In the genomic region with DNA sequence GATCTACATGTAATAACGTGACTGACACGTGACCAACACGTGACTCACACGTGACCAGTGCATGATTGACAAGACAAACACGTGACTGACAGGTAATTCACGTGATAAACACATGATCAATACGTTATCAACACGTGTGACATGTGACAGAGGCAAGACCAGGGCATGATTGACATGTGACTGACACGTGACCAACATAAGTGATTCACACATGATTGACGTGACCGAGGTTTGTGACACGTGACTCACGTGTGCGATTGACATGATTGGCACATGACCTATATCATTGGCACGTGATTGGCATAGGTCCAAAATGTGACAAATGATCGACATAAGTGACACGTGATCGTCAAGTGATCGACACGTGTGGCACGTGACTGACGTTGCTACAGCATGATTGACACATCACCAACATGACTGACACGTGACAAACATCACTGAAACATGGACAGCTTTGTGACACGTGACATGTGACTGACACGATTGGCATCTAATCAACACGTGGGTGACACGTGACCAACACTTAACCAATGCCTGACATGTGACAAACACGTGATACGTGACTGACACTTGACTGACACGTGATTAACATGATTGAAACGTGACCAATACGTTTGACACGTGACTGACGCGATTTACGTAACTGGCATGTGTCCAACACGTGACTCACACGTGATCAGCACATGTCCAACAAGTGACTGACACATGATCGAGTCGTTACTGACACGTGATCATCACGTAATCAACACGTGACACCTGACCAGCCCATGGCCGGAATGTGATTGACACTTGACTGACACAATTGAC, we compare ENCODE assay signal across 22 cellular contexts.
"Had no signal": no experiment of that assay in that cellular context is flagged by ENCODE, and none has a peak within 500 bp of the region (broad histone marks: within the 10 kb centered on the region; RNA-seq: fewer than 3 reads in every experiment).

No MANE protein-coding gene starts in this region.

- H3K27ac Mint-ChIP-seq: activated CD8-positive, alpha-beta T cell treated with anti-CD3 and anti-CD28 coated beads, Interleukin-2, amount 10 ng/mL, durations not matched to agents 7 days and 5 days; activated naive CD4-positive, alpha-beta T cell treated with anti-CD3 and anti-CD28 coated beads for 36 hours; activated T-helper 1 cell treated with anti-CD3 and anti-CD28 coated beads, Interleukin-12 subunit alpha, Interleukin-12 subunit beta, Interleukin-2, Interleukin-4 antibody, amounts not matched to agents 30 ng/mL and 10 ng/mL and 1 ng/mL, durations not matched to agents 14 hours and 24 hours and 36 hours; brain; stimulated activated naive CD8-positive, alpha-beta T cell treated with anti-CD3 and anti-CD28 coated beads, Interleukin-15, amount 100 ng/mL, for 72 hours had no signal

- H3K27me3 ChIP-seq: left lung, pancreas, uterus had no signal

- ATAC-seq: activated CD8-positive, alpha-beta T cell treated with anti-CD3 and anti-CD28 coated beads, Interleukin-2, amount 10 ng/mL, durations not matched to agents 7 days and 5 days; esophagus mucosa; left lung; stimulated activated naive CD8-positive, alpha-beta T cell treated with anti-CD3 and anti-CD28 coated beads, Interleukin-15, amount 100 ng/mL, for 72 hours had no signal

- H3K27ac ChIP-seq: left lung, pancreas, thoracic aorta, uterus, WERI-Rb-1 had no signal

- H3K4me1 Mint-ChIP-seq: brain; stimulated activated naive CD8-positive, alpha-beta T cell treated with anti-CD3 and anti-CD28 coated beads, Interleukin-15, amount 100 ng/mL, for 72 hours had no signal

- H3K36me3 ChIP-seq: left lung, pancreas, thoracic aorta, uterus, WERI-Rb-1 had no signal

- H3K4me3 ChIP-seq: left lung, pancreas, thoracic aorta, uterus had no signal

- H3K27me3 Mint-ChIP-seq: brain; stimulated activated naive CD8-positive, alpha-beta T cell treated with anti-CD3 and anti-CD28 coated beads, Interleukin-15, amount 100 ng/mL, for 72 hours had no signal

- H3K4me3 Mint-ChIP-seq: activated CD8-positive, alpha-beta T cell treated with anti-CD3 and anti-CD28 coated beads, Interleukin-2, amount 10 ng/mL, durations not matched to agents 7 days and 5 days; activated naive CD4-positive, alpha-beta T cell treated with anti-CD3 and anti-CD28 coated beads for 36 hours; activated T-helper 1 cell treated with anti-CD3 and anti-CD28 coated beads, Interleukin-12 subunit alpha, Interleukin-12 subunit beta, Interleukin-2, Interleukin-4 antibody, amounts not matched to agents 30 ng/mL and 10 ng/mL and 1 ng/mL, durations not matched to agents 14 hours and 24 hours and 36 hours; brain; neural crest cell; stimulated activated naive CD8-positive, alpha-beta T cell treated with anti-CD3 and anti-CD28 coated beads, Interleukin-15, amount 100 ng/mL, for 72 hours had no signal

- DNase-seq: activated CD4-positive, alpha-beta T cell treated with anti-CD3 and anti-CD28 coated beads for 4 hours; activated CD8-positive, alpha-beta memory T cell treated with anti-CD3 and anti-CD28 coated beads, Interleukin-2, amount 50 U/mL, for 48 hours; activated CD8-positive, alpha-beta T cell treated with anti-CD3 and anti-CD28 coated beads, Interleukin-2, amount 10 ng/mL, durations not matched to agents 7 days and 5 days; activated naive CD4-positive, alpha-beta T cell treated with anti-CD3 and anti-CD28 coated beads for 36 hours; amniotic stem cell; effector memory CD4-positive, alpha-beta T cell; foreskin fibroblast; islet precursor cell; retina; stimulated activated CD4-positive, alpha-beta T cell treated with anti-CD3 and anti-CD28 coated beads, Interleukin-15, amount 100 ng/mL, for 24 hours; stimulated activated CD4-positive, alpha-beta T cell treated with anti-CD3 and anti-CD28 coated beads, Interleukin-4, amount 100 ng/mL, for 24 hours; stimulated activated naive CD8-positive, alpha-beta T cell treated with anti-CD3 and anti-CD28 coated beads, Interleukin-15, amount 100 ng/mL, for 72 hours; T-helper 9 cell; uterus; WERI-Rb-1 had no signal

- H3K9me3 ChIP-seq: pancreas had no signal

- H3K4me1 ChIP-seq: left lung, pancreas, uterus had no signal
